24 cellular contexts compared by ENCODE assay signal in the genomic region with DNA sequence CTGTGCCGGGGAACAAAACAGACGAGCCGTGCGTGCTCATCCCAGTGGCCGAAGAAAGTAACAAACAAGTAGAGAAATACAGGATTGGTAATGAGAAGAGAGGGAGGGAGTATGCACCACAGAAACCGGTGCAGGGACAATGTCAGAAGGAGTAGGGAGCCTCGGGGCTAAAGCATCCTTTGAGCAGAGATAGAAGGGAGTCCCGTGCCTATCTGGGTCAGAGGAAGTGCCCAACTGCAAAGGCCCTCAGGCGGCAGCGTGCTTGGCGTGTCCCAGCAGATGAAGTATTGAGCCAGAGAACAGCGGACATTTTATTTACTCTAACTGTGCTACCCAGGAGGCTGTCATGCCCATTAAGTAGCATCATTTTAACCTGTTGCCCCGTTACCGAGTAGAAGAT.
"Had no signal": no experiment of that assay in that cellular context is flagged by ENCODE, and none has a peak within 500 bp of the region (broad histone marks: within the 10 kb centered on the region; RNA-seq: fewer than 3 reads in every experiment).

No MANE protein-coding gene starts in this region.

- H3K4me2 ChIP-seq: smooth muscle cell had no signal

- H3K36me3 ChIP-seq: brain microvascular endothelial cell, ovary, stomach, thoracic aorta, upper lobe of right lung had no signal

- FAIRE-seq: kidney had no signal

- H3K27me3 Mint-ChIP-seq: activated CD4-positive, alpha-beta memory T cell treated with anti-CD3 and anti-CD28 coated beads, Interleukin-2, amount 10 ng/mL, durations not matched to agents 7 days and 5 days; activated naive CD4-positive, alpha-beta T cell treated with anti-CD3 and anti-CD28 coated beads, Interleukin-2, amount 10 ng/mL, durations not matched to agents 7 days and 5 days; activated naive CD8-positive, alpha-beta T cell treated with anti-CD3 and anti-CD28 coated beads, Interleukin-2, amount 50 U/mL, for 24 hours; activated T-cell treated with anti-CD3 and anti-CD28 coated beads, Interleukin-2, amount 50 U/mL, for 24 hours; central memory CD8-positive, alpha-beta T cell; T-cell had no signal

- H3K27me3 ChIP-seq: brain microvascular endothelial cell, ovary, stomach, upper lobe of right lung had no signal

- H3K9me3 Mint-ChIP-seq: activated CD4-positive, alpha-beta memory T cell treated with anti-CD3 and anti-CD28 coated beads, Interleukin-2, amount 10 ng/mL, durations not matched to agents 7 days and 5 days; activated naive CD4-positive, alpha-beta T cell treated with anti-CD3 and anti-CD28 coated beads, Interleukin-2, amount 10 ng/mL, durations not matched to agents 7 days and 5 days; activated naive CD8-positive, alpha-beta T cell treated with anti-CD3 and anti-CD28 coated beads, Interleukin-2, amount 50 U/mL, for 24 hours; activated T-cell treated with anti-CD3 and anti-CD28 coated beads, Interleukin-2, amount 50 U/mL, for 24 hours; central memory CD8-positive, alpha-beta T cell; stimulated activated effector memory CD8-positive, alpha-beta T cell treated with anti-CD3 and anti-CD28 coated beads, Interleukin-12 subunit alpha, Interleukin-12 subunit beta, amount 100 ng/mL, for 72 hours; T-cell had no signal

- H3K4me3 ChIP-seq: ovary, smooth muscle cell, stomach, thoracic aorta, upper lobe of right lung had no signal

- H3K27ac Mint-ChIP-seq: activated CD4-positive, alpha-beta memory T cell treated with anti-CD3 and anti-CD28 coated beads, Interleukin-2, amount 10 ng/mL, durations not matched to agents 7 days and 5 days; activated naive CD4-positive, alpha-beta T cell treated with anti-CD3 and anti-CD28 coated beads, Interleukin-2, amount 10 ng/mL, durations not matched to agents 7 days and 5 days; activated naive CD8-positive, alpha-beta T cell treated with anti-CD3 and anti-CD28 coated beads, Interleukin-2, amount 50 U/mL, for 24 hours; activated T-cell treated with anti-CD3 and anti-CD28 coated beads, Interleukin-2, amount 50 U/mL, for 24 hours; T-cell had no signal

- H3K9me3 ChIP-seq: ovary, stomach, thoracic aorta, upper lobe of right lung had no signal

- H3K4me3 Mint-ChIP-seq: activated CD4-positive, alpha-beta memory T cell treated with anti-CD3 and anti-CD28 coated beads, Interleukin-2, amount 10 ng/mL, durations not matched to agents 7 days and 5 days; activated naive CD4-positive, alpha-beta T cell treated with anti-CD3 and anti-CD28 coated beads, Interleukin-2, amount 10 ng/mL, durations not matched to agents 7 days and 5 days; activated naive CD8-positive, alpha-beta T cell treated with anti-CD3 and anti-CD28 coated beads, Interleukin-2, amount 50 U/mL, for 24 hours; activated T-cell treated with anti-CD3 and anti-CD28 coated beads, Interleukin-2, amount 50 U/mL, for 24 hours; central memory CD8-positive, alpha-beta T cell; stimulated activated effector memory CD8-positive, alpha-beta T cell treated with anti-CD3 and anti-CD28 coated beads, Interleukin-12 subunit alpha, Interleukin-12 subunit beta, amount 100 ng/mL, for 72 hours; T-cell had no signal

- H3K27ac ChIP-seq: brain microvascular endothelial cell, ovary, stomach, thoracic aorta, upper lobe of right lung had no signal

- ATAC-seq: activated naive CD8-positive, alpha-beta T cell treated with anti-CD3 and anti-CD28 coated beads, Interleukin-2, amount 50 U/mL, for 24 hours; left lobe of liver; sciatic nerve; SK-N-SH treated with all-trans-retinoic acid at 6 μM for 48 hours; stimulated activated effector memory CD8-positive, alpha-beta T cell treated with anti-CD3 and anti-CD28 coated beads, Interleukin-12 subunit alpha, Interleukin-12 subunit beta, amount 100 ng/mL, for 72 hours; T-cell; upper lobe of right lung had no signal

- DNase-seq: activated CD4-positive, alpha-beta memory T cell treated with anti-CD3 and anti-CD28 coated beads, Interleukin-2, amount 10 ng/mL, durations not matched to agents 7 days and 5 days; activated CD4-positive, alpha-beta T cell treated with anti-CD3 and anti-CD28 coated beads for 48 hours; activated CD4-positive, CD25-positive, alpha-beta regulatory T cell; activated naive CD4-positive, alpha-beta T cell treated with anti-CD3 and anti-CD28 coated beads, Interleukin-2, amount 10 ng/mL, durations not matched to agents 7 days and 5 days; activated naive CD8-positive, alpha-beta T cell treated with anti-CD3 and anti-CD28 coated beads, Interleukin-2, amount 50 U/mL, for 24 hours; activated T-cell treated with anti-CD3 and anti-CD28 coated beads, Interleukin-2, amount 50 U/mL, for 24 hours; aorta; brain microvascular endothelial cell; cortex of kidney; effector CD4-positive, alpha-beta T cell; glutamatergic neuron; kidney; ovary; stimulated activated CD4-positive, alpha-beta T cell treated with anti-CD3 and anti-CD28 coated beads, Interleukin-4, amount 100 ng/mL, for 24 hours; stomach; T-cell; upper lobe of right lung had no signal
